ENCODE assay signal across 3 cellular contexts in genomic region chr10:21468086-21468485, GRCh38.
TF ChIP-seq lines count a peak whose summit lies in the region.

No MANE protein-coding gene starts in this region.

TF ChIP-seq in HCT116, 20 proteins besides CTCF, POLR2A, EP300 and RAD21:
- TF ChIP-seq ZBTB33 (IDR thresholded peaks at IDR 0.05; ENCODE audit: extremely low read depth, insufficient replicate concordance, low read length) (no peak), EGR1 (IDR thresholded peaks at IDR 0.05; ENCODE audit: low read depth) (no peak), POLR2AphosphoS5 (IDR thresholded peaks at IDR 0.05; ENCODE audit: low read depth, low read length) (no peak), SP1 (IDR thresholded peaks at IDR 0.05; ENCODE audit: low read depth) (no peak)

TF ChIP-seq in H1, 55 proteins besides CTCF, POLR2A, EP300 and RAD21:
- TF ChIP-seq SIN3A (conservative IDR thresholded peaks at IDR 0.05 in 1 of 2, IDR thresholded peaks at IDR 0.05 in 1 of 2; ENCODE audit: low read depth in 1 of 2, low read length in 2 of 2): no peak
- no peak for TF ChIP-seq ATF2 (IDR thresholded peaks at IDR 0.05; ENCODE audit: low read length)
- TF ChIP-seq PHF8 (conservative IDR thresholded peaks at IDR 0.05; ENCODE audit: low read depth, low read length): no peak
- no peak for TF ChIP-seq POLR2AphosphoS5 (IDR thresholded peaks at IDR 0.05; ENCODE audit: low read depth, low read length)
- no peak for TF ChIP-seq HDAC2 (IDR thresholded peaks at IDR 0.05; ENCODE audit: borderline replicate concordance in 1 of 2, low read depth in 2 of 2, low read length in 2 of 2)
- TF ChIP-seq E2F6 (IDR thresholded peaks at IDR 0.05): no peak
- no peak for TF ChIP-seq CHD2 (IDR thresholded peaks at IDR 0.05; ENCODE audit: low read length)
- TF ChIP-seq SRF (IDR thresholded peaks at IDR 0.05; ENCODE audit: low read depth, low read length): no peak
- no peak for TF ChIP-seq EZH2 (IDR thresholded peaks at IDR 0.05; ENCODE audit: low read depth, low read length, severe bottlenecking)
- TF ChIP-seq TBP (IDR thresholded peaks at IDR 0.05; ENCODE audit: low read depth, low read length): no peak
- no peak for TF ChIP-seq KDM5A (IDR thresholded peaks at IDR 0.05; ENCODE audit: low read length)
- TF ChIP-seq USF2 (IDR thresholded peaks at IDR 0.05; ENCODE audit: low read length): no peak
- TF ChIP-seq BACH1 (IDR thresholded peaks at IDR 0.05; ENCODE audit: low read length): no peak
- no peak for TF ChIP-seq MAX (IDR thresholded peaks at IDR 0.05)
- TF ChIP-seq ZNF274 (IDR thresholded peaks at IDR 0.05; ENCODE audit: borderline replicate concordance, extremely low read depth, low read length): no peak
- TF ChIP-seq KDM1A (IDR thresholded peaks at IDR 0.05; ENCODE audit: borderline replicate concordance, low read length): no peak
- TF ChIP-seq FOSL1 (IDR thresholded peaks at IDR 0.05; ENCODE audit: insufficient read depth, low read depth, low read length): no peak
- TF ChIP-seq CHD1 (IDR thresholded peaks at IDR 0.05; ENCODE audit: low read depth, low read length): no peak
- no peak for TF ChIP-seq MAFK (IDR thresholded peaks at IDR 0.05; ENCODE audit: low read depth, low read length)

TF ChIP-seq in GM23338, 12 proteins besides CTCF, POLR2A, EP300 and RAD21:
- TF ChIP-seq JUNB (IDR thresholded peaks at IDR 0.05; ENCODE audit: unreplicated experiment) (no peak), ZNF462 (CRISPR knock-in tag; IDR thresholded peaks at IDR 0.05) (no peak), ETS1 (IDR thresholded peaks at IDR 0.05) (no peak), ZNF331 (CRISPR knock-in tag; IDR thresholded peaks at IDR 0.05; ENCODE audit: low read depth) (no peak), POLR2AphosphoS5 (IDR thresholded peaks at IDR 0.05; ENCODE audit: low read depth) (no peak), ZNF114 (CRISPR knock-in tag; IDR thresholded peaks at IDR 0.05) (no peak), NANOG (IDR thresholded peaks at IDR 0.05; ENCODE audit: borderline replicate concordance) (no peak), STAT1 (IDR thresholded peaks at IDR 0.05; ENCODE audit: unreplicated experiment) (no peak), EZH2phosphoT487 (IDR thresholded peaks at IDR 0.05; ENCODE audit: unreplicated experiment) (no peak)
